In the genomic region with DNA sequence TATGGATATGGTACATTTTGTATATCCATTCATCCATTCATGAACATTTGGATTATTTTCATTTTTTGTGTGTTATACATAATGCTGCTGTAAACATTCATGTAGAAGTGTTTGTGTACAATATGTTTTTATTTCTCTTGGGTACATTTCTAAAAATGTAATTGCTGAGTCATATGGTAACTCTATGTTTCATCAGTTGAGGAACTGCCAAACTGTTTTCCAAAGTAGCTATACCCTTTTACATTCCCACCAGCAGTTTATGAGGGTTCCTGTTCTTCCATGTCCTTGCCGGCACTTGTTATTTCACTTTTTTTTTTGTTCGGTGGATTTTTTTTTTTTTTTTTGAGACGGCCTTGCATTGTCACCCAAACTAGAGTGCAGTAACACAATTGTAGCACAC, we compare ENCODE assay signal across 11 cellular contexts. TPM values are rescaled to one million over a fixed set of nuclear protein-coding genes. Genes with fewer than 3 reads are reported as not detected.
DNase-seq lines count a peak whose midpoint lies in the region; ATAC-seq and TF ChIP-seq lines count a peak whose summit lies in the region.
"Had no signal": no experiment of that assay in that cellular context is flagged by ENCODE, and none has a peak within 500 bp of the region (broad histone marks: within the 10 kb centered on the region; RNA-seq: fewer than 3 reads in every experiment).

No MANE protein-coding gene starts in this region.

- peaks cover 2% of the 10 kb centered on the region; the same call in 1 of the 2 replicates for H3K9me1 ChIP-seq in IMR-90 (ENCODE audit: insufficient read depth, low read length)

- no peak overlapping the region for H2AFZ ChIP-seq in IMR-90 (replicated peaks; ENCODE audit: low read length, poor library complexity)

- intact Hi-C loops in Caco-2 (cut with micrococcal nuclease; ENCODE audit: unreplicated experiment) (loop anchor here (10.0 kb wide), 1 partner anchor 222 kb away; no protein-coding TSS in a partner anchor), IMR-90 (cut with micrococcal nuclease) (no loop called here)

- H3K9me3 Mint-ChIP-seq in Caco-2 (ENCODE audit: unreplicated experiment) (no peaks in the 10 kb centered on the region), chondrocyte (ENCODE audit: low read depth) (no peaks in the 10 kb centered on the region), osteocyte (ENCODE audit: unreplicated experiment) (no peaks in the 10 kb centered on the region)
- H3K9me3 Mint-ChIP-seq: naive thymus-derived CD8-positive, alpha-beta T cell had no signal

- H4K91ac ChIP-seq in IMR-90 (ENCODE audit: insufficient read depth, low read depth, low read length) = no peak overlapping the region

- H3K4me1 ChIP-seq in Caco-2 (no peaks in the 10 kb centered on the region), IMR-90 (ENCODE audit: control insufficient read depth, insufficient read depth, low read length) (peaks cover 2% of the 10 kb centered on the region), Peyer's patch (no peaks in the 10 kb centered on the region)

- in situ Hi-C loops in IMR-90 (cut with MboI; ENCODE audit: low sequenced_read_pairs) = no loop called here

- no peak overlapping the region for H4K5ac ChIP-seq in IMR-90 (ENCODE audit: low read depth, low read length)

- TF ChIP-seq RAD21 in IMR-90 (IDR thresholded peaks at IDR 0.05; ENCODE audit: low read length) = no peak

- H3K23ac ChIP-seq in IMR-90 (ENCODE audit: low read depth, low read length) = no peak overlapping the region

- H3K18ac ChIP-seq in IMR-90 (ENCODE audit: low read depth, low read length) = no peak overlapping the region

- no peak for DNase-seq in Caco-2
- DNase-seq in IMR-90 = peak; percentile 54
- no peak for DNase-seq in chondrocyte (ENCODE audit: low spot score)
- DNase-seq in osteocyte (ENCODE audit: extremely low spot score, unreplicated experiment) = no peak
- no peak for DNase-seq in Peyer's patch
- no peak for DNase-seq in stimulated activated CD4-positive, alpha-beta T cell treated with anti-CD3 and anti-CD28 coated beads, Interleukin-2, amount 100 ng/mL, for 48 hours
- DNase-seq: DMS79 treated with DMSO at 0.1 percent for 48 hours; MM.1S; stimulated activated CD4-positive, alpha-beta T cell treated with anti-CD3 and anti-CD28 coated beads, Interleukin-15, amount 100 ng/mL, for 24 hours had no signal

- H2BK15ac ChIP-seq in IMR-90 (ENCODE audit: low read depth, low read length) = no peak overlapping the region

- WGBS in IMR-90 (ENCODE audit: extremely low coverage in 2 of 2, insufficient read length in 1 of 2), 2 experiments = 90% methylated on average over 2 of the region's 3 CpGs; no CpG with 5 or more reads in 1 of the 2 experiments

- peak; percentile 58; the same call in 1 of the 2 replicates for ATAC-seq in IMR-90 (ENCODE audit: low read depth)
- ATAC-seq in GM21825 (IDR thresholded peaks at IDR 0.05; ENCODE audit: unreplicated experiment) = no peak

- H2BK120ac ChIP-seq in IMR-90 (ENCODE audit: low read depth, low read length) = no peak overlapping the region

- no peak overlapping the region for H3K56ac ChIP-seq in IMR-90 (ENCODE audit: extremely low read depth, insufficient read depth, low read length)

- H3K27me3 Mint-ChIP-seq in Caco-2 (ENCODE audit: insufficient read depth, unreplicated experiment) = no peaks in the 10 kb centered on the region
- H3K27me3 Mint-ChIP-seq in chondrocyte (ENCODE audit: low read depth) = no peaks in the 10 kb centered on the region
- H3K27me3 Mint-ChIP-seq in osteocyte (ENCODE audit: unreplicated experiment) = no peaks in the 10 kb centered on the region
- H3K27me3 Mint-ChIP-seq: naive thymus-derived CD8-positive, alpha-beta T cell had no signal

- no peak overlapping the region for H3K4ac ChIP-seq in IMR-90 (ENCODE audit: low read depth, low read length)

- no peak overlapping the region for H3K4me3 Mint-ChIP-seq in Caco-2 (ENCODE audit: unreplicated experiment)
- H3K4me3 Mint-ChIP-seq in chondrocyte (ENCODE audit: unreplicated experiment) = no peak overlapping the region
- H3K4me3 Mint-ChIP-seq in osteocyte (ENCODE audit: unreplicated experiment) = no peak overlapping the region
- H3K4me3 Mint-ChIP-seq: naive thymus-derived CD8-positive, alpha-beta T cell had no signal

- peak overlapping the region; percentile 4 for H2BK5ac ChIP-seq in IMR-90 (ENCODE audit: low read depth, low read length, poor library complexity, severe bottlenecking)

- peaks cover 65% of the 10 kb centered on the region for H3K36me3 Mint-ChIP-seq in Caco-2 (ENCODE audit: insufficient read depth, unreplicated experiment)
- H3K36me3 Mint-ChIP-seq in chondrocyte (ENCODE audit: low read depth) = peaks cover 13% of the 10 kb centered on the region
- peaks cover 43% of the 10 kb centered on the region for H3K36me3 Mint-ChIP-seq in osteocyte (ENCODE audit: unreplicated experiment)

- H3K9me3 ChIP-seq in Caco-2 = no peaks in the 10 kb centered on the region
- H3K9me3 ChIP-seq in IMR-90 (ENCODE audit: control insufficient read depth, insufficient read depth, low read length) = no peaks in the 10 kb centered on the region
- no peaks in the 10 kb centered on the region for H3K9me3 ChIP-seq in Peyer's patch

- CTCF ChIA-PET in Caco-2 (lab: Charles Lee) = no interaction called here
- CTCF ChIA-PET in IMR-90 (lab: Yijun Ruan, JAX) = no interaction called here

- no peak overlapping the region for H3K9ac ChIP-seq in IMR-90 (ENCODE audit: low read depth, low read length)

- no peak overlapping the region for H2AK5ac ChIP-seq in IMR-90 (ENCODE audit: low read depth, low read length)

- H3K79me1 ChIP-seq in IMR-90 (ENCODE audit: low read depth in 1 of 2, low read length in 2 of 2) = peaks cover 19 to 20% of the 10 kb centered on the region in 2 experiments; a peak in 3 of 4 replicates

- H3K4me1 Mint-ChIP-seq in Caco-2 (ENCODE audit: low read depth, unreplicated experiment) (no peaks in the 10 kb centered on the region), chondrocyte (ENCODE audit: low read depth) (peaks cover 23% of the 10 kb centered on the region), osteocyte (ENCODE audit: unreplicated experiment) (peaks cover 18% of the 10 kb centered on the region)

- H4K20me1 ChIP-seq in IMR-90 (ENCODE audit: insufficient read depth, low read length) = no peaks in the 10 kb centered on the region

- H3K36me3 ChIP-seq in Caco-2 (ENCODE audit: control insufficient read depth, insufficient read depth, low read length) (no peaks in the 10 kb centered on the region; the same call in none of the 2 replicates), IMR-90 (ENCODE audit: control insufficient read depth, insufficient read depth, low read length) (peaks cover 16% of the 10 kb centered on the region), Peyer's patch (peaks cover 0 to 38% (median 4%) of the 10 kb centered on the region in 3 donors)

- no peak overlapping the region for H3K4me3 ChIP-seq in Caco-2 (ENCODE audit: low read depth, low read length)
- H3K4me3 ChIP-seq in IMR-90 (ENCODE audit: insufficient read depth, low read depth, low read length) = no peak overlapping the region
- no peak overlapping the region for H3K4me3 ChIP-seq in Peyer's patch

- TF ChIP-seq POLR2A in IMR-90 (IDR thresholded peaks at IDR 0.05; ENCODE audit: low read depth, low read length) = no peak
- TF ChIP-seq POLR2A in Peyer's patch (IDR thresholded peaks at IDR 0.05) = no peak

- H3K27me3 ChIP-seq in Caco-2 (replicated peaks; ENCODE audit: control insufficient read depth, insufficient read depth, low read length) (no peaks in the 10 kb centered on the region), IMR-90 (ENCODE audit: control insufficient read depth, insufficient read depth, low read length) (no peaks in the 10 kb centered on the region), Peyer's patch (no peaks in the 10 kb centered on the region)

- no TSS peak for BruUV-seq in Caco-2 (replicated peaks; lab: Mats Ljungman, UMichigan)
- no TSS peak for BruUV-seq in IMR-90 (replicated peaks; lab: Mats Ljungman, UMichigan)

- no peak for TF ChIP-seq CTCF in Caco-2 (IDR thresholded peaks at IDR 0.05; ENCODE audit: insufficient read depth in 1 of 2, low read depth in 1 of 2, low read length in 1 of 2, severe bottlenecking in 1 of 2, unreplicated experiment in 1 of 2)
- TF ChIP-seq CTCF in IMR-90 (conservative IDR thresholded peaks at IDR 0.05; ENCODE audit: low read depth, low read length) = no peak
- no peak for TF ChIP-seq CTCF in chondrocyte (IDR thresholded peaks at IDR 0.05)
- no peak for TF ChIP-seq CTCF in osteocyte (IDR thresholded peaks at IDR 0.05)
- TF ChIP-seq CTCF in Peyer's patch (IDR thresholded peaks at IDR 0.05) = no peak

- H2BK20ac ChIP-seq in IMR-90 (ENCODE audit: low read depth, low read length) = no peak overlapping the region

- H2AK9ac ChIP-seq in IMR-90 (replicated peaks; ENCODE audit: low read depth, low read length, poor library complexity) = no peak overlapping the region

- POLR2A ChIA-PET in Caco-2 (lab: Charles Lee) (interaction anchor here (0.6 kb wide), 1 partner anchor 787 kb away, joined by 3 read pairs; a partner anchor contains a TSS), IMR-90 (lab: Charles Lee; ENCODE audit: unreplicated experiment) (no interaction called here)

- no peak overlapping the region for H3K4me2 ChIP-seq in IMR-90 (ENCODE audit: low read depth, low read length)

- H3K27ac Mint-ChIP-seq in Caco-2 (ENCODE audit: unreplicated experiment) = peak overlapping the region; percentile 32
- peak overlapping the region; percentile 79 for H3K27ac Mint-ChIP-seq in chondrocyte (ENCODE audit: unreplicated experiment)
- H3K27ac Mint-ChIP-seq in osteocyte (ENCODE audit: unreplicated experiment) = peak overlapping the region; percentile 56

- no peak overlapping the region for H4K8ac ChIP-seq in IMR-90 (ENCODE audit: low read depth in 2 of 2, low read length in 2 of 2)

- no peak overlapping the region for H3K14ac ChIP-seq in IMR-90 (replicated peaks; ENCODE audit: low read depth, low read length)

- dilution Hi-C loops in IMR-90 (cut with HindIII; ENCODE audit: low sequenced_read_pairs, unreplicated experiment) = no loop called here

- H3K27ac ChIP-seq in IMR-90 (ENCODE audit: insufficient read depth, low read length) (no peak overlapping the region), Peyer's patch (no peak overlapping the region)

TF ChIP-seq in IMR-90, 13 proteins besides CTCF, POLR2A, EP300 and RAD21:
- TF ChIP-seq NFE2L2 (IDR thresholded peaks at IDR 0.05; ENCODE audit: low read depth, low read length) = peak; percentile 83
- TF ChIP-seq RFX5 (IDR thresholded peaks at IDR 0.05; ENCODE audit: low read depth, low read length) = no peak
- no peak for TF ChIP-seq RCOR1 (IDR thresholded peaks at IDR 0.05; ENCODE audit: insufficient replicate concordance, low read length)
- TF ChIP-seq MAFK (IDR thresholded peaks at IDR 0.05; ENCODE audit: low read depth, low read length) = peak; percentile 51

RNA-seq across cellular contexts. Expression of a gene that starts 54.0 kb away (rescaled TPM):
- total RNA-seq in Caco-2 (2022) (113 and 124 TPM in 2 replicates), IMR-90 (2012; rRNA removed) (14.2 and 22.0 TPM in 2 replicates), chondrocyte (18.8 to 24.3 TPM (median 20.5 TPM) in 3 replicates), osteocyte (25.4 and 30.5 TPM in 2 replicates), Peyer's patch (10 to 100 TPM; 37.3 to 50.3 (median 43.3) TPM)
- polyA plus RNA-seq in IMR-90 (2012; rRNA removed) = 14.5 and 18.0 TPM in 2 replicates
- 7.3 and 10.5 TPM in 2 replicates for polyA plus RNA-seq in IMR-90 (2012; cell fraction: cytosol; rRNA removed)
- polyA plus RNA-seq in IMR-90 (2012; cell fraction: nucleus; rRNA removed; ENCODE audit: low replicate concordance) = 7.0 and 19.3 TPM in 2 replicates
